ENCODE assay signal across 13 cellular contexts in the genomic region with DNA sequence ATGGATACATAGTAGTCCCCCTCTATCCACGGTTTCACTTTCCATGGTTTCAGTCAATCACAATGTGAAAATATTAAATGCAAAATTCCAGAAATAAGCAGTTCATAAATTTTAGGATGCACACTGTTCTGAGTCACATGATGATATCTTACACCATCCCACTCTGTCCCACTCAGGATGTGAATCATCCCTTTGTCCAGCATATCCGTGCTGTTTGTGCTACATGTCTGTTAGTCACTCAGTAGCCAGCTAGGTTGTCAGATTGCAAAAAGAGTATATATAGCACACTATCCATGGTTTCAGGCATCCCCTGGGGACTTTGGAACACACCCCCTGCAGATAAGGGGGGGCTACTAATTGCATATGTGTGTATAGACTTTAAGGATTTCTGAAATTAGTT. TPM values are rescaled to one million over a fixed set of nuclear protein-coding genes. Genes with fewer than 3 reads are reported as not detected.
DNase-seq lines count a peak whose midpoint lies in the region; ATAC-seq, FAIRE-seq and TF ChIP-seq lines count a peak whose summit lies in the region.
"Had no signal": no experiment of that assay in that cellular context is flagged by ENCODE, and none has a peak within 500 bp of the region (broad histone marks: within the 10 kb centered on the region; RNA-seq: fewer than 3 reads in every experiment).

No MANE protein-coding gene starts in this region.

- DNase-seq in ELR (ENCODE audit: low read depth) (peak; percentile 95), RCC 7860 (ENCODE audit: low spot score) (peak; percentile 66), epithelial cell of prostate (ENCODE audit: low read depth, low spot score) (peak; percentile 46), non-pigmented ciliary epithelial cell (ENCODE audit: low read depth) (peak; percentile 88), GM12892 (ENCODE audit: insufficient read length) (no peak), T-helper 9 cell (no peak)
- no peak for DNase-seq in stimulated activated CD4-positive, alpha-beta T cell treated with anti-CD3 and anti-CD28 coated beads, Interleukin-4, amount 100 ng/mL, for 24 hours
- DNase-seq: activated naive CD8-positive, alpha-beta T cell treated with anti-CD3 and anti-CD28 coated beads for 36 hours; DMS153; effector CD4-positive, alpha-beta T cell; NCI-H1694 treated with DMSO at 0.1 percent for 48 hours had no signal

- peak; percentile 54 for FAIRE-seq in RCC 7860 (lab: Jason Lieb, UNC)
- FAIRE-seq in GM12892 (lab: Jason Lieb, UNC) = no peak
- FAIRE-seq: TTC549 had no signal

- TF ChIP-seq POLR2A in GM12892 (IDR thresholded peaks at IDR 0.05; ENCODE audit: low read depth, low read length) = no peak

- H3K27ac ChIP-seq in epithelial cell of prostate = peak overlapping the region; percentile 42

- ATAC-seq in HG03439 (IDR thresholded peaks at IDR 0.05; ENCODE audit: unreplicated experiment) = no peak

RNA-seq across cellular contexts. Expression of a gene that starts 8.1 kb away (rescaled TPM):
- polyA plus RNA-seq in GM12892 (2012; ENCODE audit: missing spikeins) = 6.4 TPM

Comparison
In these comparisons a context has a peak if more than half of its experiments do, and no peak if none do; other contexts are left out.
1. DNase-seq: peak in ELR (single experiment), RCC 7860 (single experiment), epithelial cell of prostate (single experiment) and non-pigmented ciliary epithelial cell (single experiment); none in stimulated activated CD4-positive, alpha-beta T cell treated with anti-CD3 and anti-CD28 coated beads, Interleukin-4, amount 100 ng/mL, for 24 hours (single experiment), GM12892 (single experiment) and T-helper 9 cell (single experiment).